In the genomic region with DNA sequence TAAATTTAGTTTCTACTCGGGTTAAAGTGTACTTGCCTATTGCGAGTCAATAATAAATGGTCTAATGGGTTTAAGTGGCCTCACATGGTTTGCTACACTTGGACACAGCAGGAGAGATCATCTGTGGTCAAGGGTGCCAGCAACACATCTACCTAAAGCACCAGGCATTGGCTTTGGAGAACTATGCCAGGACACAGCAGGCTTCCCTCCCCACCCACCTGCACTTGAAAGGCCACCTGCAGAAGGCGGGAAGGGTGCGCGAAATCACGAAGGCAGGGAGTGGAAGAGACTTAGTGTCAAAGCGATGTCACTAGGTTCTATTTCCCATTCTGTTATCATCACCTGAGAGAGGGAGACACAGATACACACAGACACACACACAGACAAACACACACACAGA, we compare ENCODE assay signal across 18 cellular contexts. TPM values are rescaled to one million over a fixed set of nuclear protein-coding genes. Genes with fewer than 3 reads are reported as not detected.
"Had no signal": no experiment of that assay in that cellular context is flagged by ENCODE, and none has a peak within 500 bp of the region (broad histone marks: within the 10 kb centered on the region; RNA-seq: fewer than 3 reads in every experiment).

No MANE protein-coding gene starts in this region.

- H3K27ac ChIP-seq: gastrocnemius medialis, heart right ventricle, lower lobe of right lung, tibial nerve, vagina had no signal

- H3K9me3 Mint-ChIP-seq: activated naive CD8-positive, alpha-beta T cell treated with anti-CD3 and anti-CD28 coated beads, Interleukin-2, amount 10 ng/mL, durations not matched to agents 7 days and 5 days; activated T-helper 1 cell treated with anti-CD3 and anti-CD28 coated beads, Interleukin-12 subunit alpha, Interleukin-12 subunit beta, Interleukin-2, Interleukin-4 antibody, amounts not matched to agents 30 ng/mL and 10 ng/mL and 1 ng/mL, durations not matched to agents 14 hours and 24 hours and 36 hours; nephron; stimulated activated naive B cell treated with anti-CD40 and anti-IgM and Interleukin-4, amounts not matched to agents 10 μg/mL and 1 μg/mL and 100 μg/mL, for 72 hours had no signal

- H3K27me3 ChIP-seq: tibial nerve, vagina had no signal

- H3K4me3 Mint-ChIP-seq: activated naive CD8-positive, alpha-beta T cell treated with anti-CD3 and anti-CD28 coated beads, Interleukin-2, amount 10 ng/mL, durations not matched to agents 7 days and 5 days; activated T-helper 1 cell treated with anti-CD3 and anti-CD28 coated beads, Interleukin-12 subunit alpha, Interleukin-12 subunit beta, Interleukin-2, Interleukin-4 antibody, amounts not matched to agents 30 ng/mL and 10 ng/mL and 1 ng/mL, durations not matched to agents 14 hours and 24 hours and 36 hours; nephron; stimulated activated naive B cell treated with anti-CD40 and anti-IgM and Interleukin-4, amounts not matched to agents 10 μg/mL and 1 μg/mL and 100 μg/mL, for 72 hours had no signal

- H3K4me1 ChIP-seq: gastrocnemius medialis, lower lobe of right lung, tibial nerve, vagina had no signal

- H3K27me3 Mint-ChIP-seq: activated naive CD8-positive, alpha-beta T cell treated with anti-CD3 and anti-CD28 coated beads, Interleukin-2, amount 10 ng/mL, durations not matched to agents 7 days and 5 days had no signal

- H3K36me3 Mint-ChIP-seq: activated naive CD8-positive, alpha-beta T cell treated with anti-CD3 and anti-CD28 coated beads, Interleukin-2, amount 10 ng/mL, durations not matched to agents 7 days and 5 days; stimulated activated naive B cell treated with anti-CD40 and anti-IgM and Interleukin-4, amounts not matched to agents 10 μg/mL and 1 μg/mL and 100 μg/mL, for 72 hours had no signal

- DNase-seq: activated CD4-positive, alpha-beta T cell treated with anti-CD3 and anti-CD28 coated beads, Interleukin-2, amount 50 U/mL, for 1 hour; activated CD8-positive, alpha-beta memory T cell treated with anti-CD3 and anti-CD28 coated beads for 24 hours; activated naive CD8-positive, alpha-beta T cell treated with anti-CD3 and anti-CD28 coated beads, Interleukin-2, amount 10 ng/mL, durations not matched to agents 7 days and 5 days; anterior cingulate cortex; cerebellar nuclear complex; effector memory CD4-positive, alpha-beta T cell; gastrocnemius medialis; heart right ventricle; left colon; lower lobe of right lung; nucleus accumbens; stimulated activated CD4-positive, alpha-beta T cell treated with anti-CD3 and anti-CD28 coated beads, Interleukin-2, amount 100 ng/mL, for 48 hours; stimulated activated naive B cell treated with anti-CD40 and anti-IgM and Interleukin-4, amounts not matched to agents 10 μg/mL and 1 μg/mL and 100 μg/mL, for 72 hours had no signal

- H3K4me1 Mint-ChIP-seq: activated naive CD8-positive, alpha-beta T cell treated with anti-CD3 and anti-CD28 coated beads, Interleukin-2, amount 10 ng/mL, durations not matched to agents 7 days and 5 days; nephron; stimulated activated naive B cell treated with anti-CD40 and anti-IgM and Interleukin-4, amounts not matched to agents 10 μg/mL and 1 μg/mL and 100 μg/mL, for 72 hours had no signal

- ATAC-seq: gastrocnemius medialis; heart right ventricle; left colon; lower lobe of right lung; stimulated activated naive B cell treated with anti-CD40 and anti-IgM and Interleukin-4, amounts not matched to agents 10 μg/mL and 1 μg/mL and 100 μg/mL, for 72 hours had no signal

RNA-seq across cellular contexts. Expression of a gene that starts 44.5 kb away (rescaled TPM):
- total RNA-seq: activated naive CD8-positive, alpha-beta T cell treated with anti-CD3 and anti-CD28 coated beads, Interleukin-2, amount 10 ng/mL, durations not matched to agents 7 days and 5 days; activated T-helper 1 cell treated with anti-CD3 and anti-CD28 coated beads, Interleukin-12 subunit alpha, Interleukin-12 subunit beta, Interleukin-2, Interleukin-4 antibody, amounts not matched to agents 30 ng/mL and 10 ng/mL and 1 ng/mL, durations not matched to agents 14 hours and 24 hours and 36 hours; gastrocnemius medialis; heart right ventricle; lower lobe of right lung; tibial nerve had no signal
- polyA plus RNA-seq: fibroblast of lung, heart right ventricle had no signal
